ENCODE assay signal across 8 cellular contexts in genomic region chr11:112024178-112024777, GRCh38. TPM values are rescaled to one million over a fixed set of nuclear protein-coding genes. Genes with fewer than 3 reads are reported as not detected.
DNase-seq lines count a peak whose midpoint lies in the region; ATAC-seq and TF ChIP-seq lines count a peak whose summit lies in the region.

No MANE protein-coding gene starts in this region.

- no peaks in the 10 kb centered on the region for H3K9me3 Mint-ChIP-seq in activated naive CD4-positive, alpha-beta T cell treated with anti-CD3 and anti-CD28 coated beads, Interleukin-2, amount 10 ng/mL, durations not matched to agents 7 days and 5 days
- H3K9me3 Mint-ChIP-seq in endothelial cell (ENCODE audit: unreplicated experiment) (no peaks in the 10 kb centered on the region), nephron (no peaks in the 10 kb centered on the region)

- peak; percentile 40 for ATAC-seq in HG03025 (IDR thresholded peaks at IDR 0.05; ENCODE audit: low FRiP score, unreplicated experiment)

- CTCF ChIA-PET in activated naive CD4-positive, alpha-beta T cell treated with anti-CD3 and anti-CD28 coated beads, Interleukin-2, amount 10 ng/mL, durations not matched to agents 7 days and 5 days (lab: Charles Lee), result no interaction called here

- peaks cover 18% of the 10 kb centered on the region for H3K36me3 Mint-ChIP-seq in activated naive CD4-positive, alpha-beta T cell treated with anti-CD3 and anti-CD28 coated beads, Interleukin-2, amount 10 ng/mL, durations not matched to agents 7 days and 5 days
- H3K36me3 Mint-ChIP-seq in endothelial cell (ENCODE audit: low read depth, unreplicated experiment) (peaks cover 8% of the 10 kb centered on the region), nephron (ENCODE audit: low read depth) (peaks cover 35% of the 10 kb centered on the region)

- peak overlapping the region; percentile 100 for H3K4me3 Mint-ChIP-seq in activated naive CD4-positive, alpha-beta T cell treated with anti-CD3 and anti-CD28 coated beads, Interleukin-2, amount 10 ng/mL, durations not matched to agents 7 days and 5 days
- H3K4me3 Mint-ChIP-seq in endothelial cell (ENCODE audit: unreplicated experiment) (peak overlapping the region; percentile 98), nephron (peak overlapping the region; percentile 99 to 100 (median 99))

- TF ChIP-seq CTCF in endothelial cell (IDR thresholded peaks at IDR 0.05; ENCODE audit: unreplicated experiment) (no peak), nephron (IDR thresholded peaks at IDR 0.05; ENCODE audit: unreplicated experiment in 3 of 3) (no peak)

- H3K4me1 Mint-ChIP-seq in activated naive CD4-positive, alpha-beta T cell treated with anti-CD3 and anti-CD28 coated beads, Interleukin-2, amount 10 ng/mL, durations not matched to agents 7 days and 5 days, result peaks cover 31% of the 10 kb centered on the region
- H3K4me1 Mint-ChIP-seq in endothelial cell (ENCODE audit: unreplicated experiment), result peaks cover 16% of the 10 kb centered on the region
- peaks cover 18% of the 10 kb centered on the region for H3K4me1 Mint-ChIP-seq in nephron

- no peak for DNase-seq in activated naive CD4-positive, alpha-beta T cell treated with anti-CD3 and anti-CD28 coated beads, Interleukin-2, amount 10 ng/mL, durations not matched to agents 7 days and 5 days
- no peak for DNase-seq in activated naive CD4-positive, alpha-beta T cell (lab: John Stamatoyannopoulos, UW)
- DNase-seq in SIG-M5 (lab: John Stamatoyannopoulos, UW), result peak; percentile 38
- no peak for DNase-seq in endothelial cell (ENCODE audit: low spot score)
- DNase-seq in D341Med (ENCODE audit: low spot score), result no peak
- no peak for DNase-seq in C1 segment of cervical spinal cord (lab: John Stamatoyannopoulos, UW)

- peaks cover 5% of the 10 kb centered on the region for H3K27me3 Mint-ChIP-seq in activated naive CD4-positive, alpha-beta T cell treated with anti-CD3 and anti-CD28 coated beads, Interleukin-2, amount 10 ng/mL, durations not matched to agents 7 days and 5 days
- H3K27me3 Mint-ChIP-seq in endothelial cell (ENCODE audit: unreplicated experiment) (no peaks in the 10 kb centered on the region), nephron (ENCODE audit: low read depth) (no peaks in the 10 kb centered on the region)

- H3K27ac Mint-ChIP-seq in activated naive CD4-positive, alpha-beta T cell treated with anti-CD3 and anti-CD28 coated beads, Interleukin-2, amount 10 ng/mL, durations not matched to agents 7 days and 5 days, result peak overlapping the region; percentile 98
- H3K27ac Mint-ChIP-seq in endothelial cell (ENCODE audit: unreplicated experiment) (no peak overlapping the region), nephron (peak overlapping the region; percentile 96 to 100 (median 99))

RNA-seq across cellular contexts. Expression of gene DLAT, which starts 0.9 kb away (rescaled TPM):
- 28.2 TPM for total RNA-seq in endothelial cell (ENCODE audit: unreplicated experiment)

RNA-seq across cellular contexts. Expression of gene PIH1D2, which starts 49.5 kb away (rescaled TPM):
- 2.5 TPM for total RNA-seq in endothelial cell (ENCODE audit: unreplicated experiment)

RNA-seq across cellular contexts. Expression of gene NKAPD1, which starts 49.8 kb away (rescaled TPM):
- 21.8 TPM for total RNA-seq in endothelial cell (ENCODE audit: unreplicated experiment)
